In the genomic region with DNA sequence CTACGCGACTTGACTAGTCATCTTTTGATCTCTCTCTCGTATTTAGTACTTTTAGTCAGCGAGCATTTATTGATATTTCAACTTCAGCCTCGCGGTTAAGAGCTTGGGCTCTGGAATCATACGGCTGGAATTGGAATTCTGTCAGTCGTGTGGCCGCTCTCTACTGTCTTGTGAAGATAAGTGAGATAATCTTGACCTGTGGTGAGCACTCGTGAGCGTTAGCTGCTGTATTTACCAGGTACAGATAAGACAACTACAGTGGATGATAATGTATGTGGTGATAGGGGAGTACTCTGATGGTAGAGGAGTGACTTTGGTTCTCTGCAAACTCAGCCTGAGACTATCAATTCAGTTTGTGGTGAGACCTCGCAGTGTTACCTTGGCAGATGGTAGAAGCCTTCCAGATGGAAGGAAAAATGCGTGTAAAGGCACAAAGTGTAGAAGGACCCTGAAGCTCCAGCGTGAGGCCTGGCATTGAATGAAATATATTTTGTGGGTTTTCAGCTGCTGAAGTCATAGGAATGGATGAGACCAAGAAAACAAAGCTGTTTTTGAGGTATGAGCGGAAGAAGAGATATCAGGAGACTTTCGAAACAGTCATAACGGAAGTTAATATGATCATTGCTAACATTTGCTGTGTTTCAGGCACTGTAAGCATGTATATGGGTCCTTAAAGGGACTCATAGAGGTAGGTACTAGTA, we compare ENCODE assay signal across 8 cellular contexts. TPM values are rescaled to one million over a fixed set of nuclear protein-coding genes. Genes with fewer than 3 reads are reported as not detected.
A peak's percentile ranks its signal among the peaks of the same experiment; 100 is the strongest.
DNase-seq lines count a peak whose midpoint lies in the region; ATAC-seq and TF ChIP-seq lines count a peak whose summit lies in the region.

No MANE protein-coding gene starts in this region.

- 9 to 12% (median 11%) methylated on average over 17 of the region's 17 CpGs for WGBS in heart left ventricle, 4 donors
- WGBS in body of pancreas, 2 donors, result 4 to 5% methylated on average over 17 of the region's 17 CpGs

- H3K79me2 ChIP-seq in OCI-LY7 (ENCODE audit: insufficient read depth, low read depth, low read length), result peaks cover 92% of the 10 kb centered on the region

- H3K4me3 ChIP-seq in heart left ventricle (peak overlapping the region; percentile 68 to 93 (median 74)), OCI-LY7 (ENCODE audit: low read depth, low read length, poor library complexity, severe bottlenecking) (peak overlapping the region; percentile 93), body of pancreas (peak overlapping the region; percentile 75 to 87), mononuclear cell (ENCODE audit: low read length) (peak overlapping the region; percentile 75)

- H3K27ac ChIP-seq in heart left ventricle (peak overlapping the region; percentile 72 to 98 (median 93)), OCI-LY7 (ENCODE audit: low read depth, low read length, poor library complexity, severe bottlenecking) (peak overlapping the region; percentile 90), body of pancreas (peak overlapping the region; percentile 87 to 96 (median 90))

- H3K36me3 ChIP-seq in heart left ventricle, result peaks cover 0 to 17% (median 13%) of the 10 kb centered on the region in 9 donors
- H3K36me3 ChIP-seq in OCI-LY7 (ENCODE audit: insufficient read depth, low read length), result peaks cover 48% of the 10 kb centered on the region
- H3K36me3 ChIP-seq in body of pancreas (replicated peaks in 1 of 2; ENCODE audit: insufficient read depth in 1 of 2, low read depth in 2 of 2), result peaks cover 0 to 3% of the 10 kb centered on the region in 2 donors

- peak overlapping the region; percentile 54; the same call in 1 of the 2 replicates for H2AFZ ChIP-seq in OCI-LY7 (ENCODE audit: low read length)

- H3K27me3 ChIP-seq in heart left ventricle, result no peaks in the 10 kb centered on the region
- no peaks in the 10 kb centered on the region for H3K27me3 ChIP-seq in body of pancreas
- no peaks in the 10 kb centered on the region for H3K27me3 ChIP-seq in mononuclear cell (ENCODE audit: insufficient read depth, low read length)

- intact Hi-C loops in heart left ventricle (cut with DNase I), result loop anchor here in 7 of 10 donors (2.0 to 10.0 kb wide), 9 partner anchors 49 to 271 kb away; a partner anchor contains a TSS
- intact Hi-C loops in left cardiac atrium (cut with DNase I), result loop anchor here (2.0 to 10.0 kb wide), 3 partner anchors 107 to 431 kb away; no protein-coding TSS in a partner anchor
- intact Hi-C loops in OCI-LY7 (cut with micrococcal nuclease; ENCODE audit: unreplicated experiment), result loop anchor here (1.0 to 10.0 kb wide), 5 partner anchors 14 to 659 kb away; a partner anchor contains a TSS
- intact Hi-C loops in body of pancreas (cut with DNase I), result no loop called here

- BruUV-seq in OCI-LY7 (replicated peaks; lab: Mats Ljungman, UMichigan), result TSS peak; percentile 61

- peaks cover 0 to 84% (median 33%) of the 10 kb centered on the region in 12 donors for H3K4me1 ChIP-seq in heart left ventricle
- H3K4me1 ChIP-seq in OCI-LY7 (ENCODE audit: insufficient read depth, low read length, poor library complexity, severe bottlenecking), result peaks cover 44% of the 10 kb centered on the region
- peaks cover 45% of the 10 kb centered on the region for H3K4me1 ChIP-seq in body of pancreas
- H3K4me1 ChIP-seq in mononuclear cell (ENCODE audit: insufficient read depth, low read length), result peaks cover 54% of the 10 kb centered on the region

- POLR2A ChIA-PET in OCI-LY7 (lab: Charles Lee), result interaction anchor here (0.5 to 5.5 kb wide), 6 partner anchors 11 to 1041 kb away, joined by 3 to 58 read pairs (median 4); no protein-coding TSS in a partner anchor

- CTCF ChIA-PET in OCI-LY7 (lab: Charles Lee; ENCODE audit: unreplicated experiment), result interaction anchor here (0.6 kb wide), 1 partner anchor 88 kb away, joined by 3 read pairs; no protein-coding TSS in a partner anchor

- H3K9me3 ChIP-seq in heart left ventricle, result no peaks in the 10 kb centered on the region
- no peaks in the 10 kb centered on the region for H3K9me3 ChIP-seq in OCI-LY7 (ENCODE audit: low read length)
- H3K9me3 ChIP-seq in body of pancreas, result no peaks in the 10 kb centered on the region
- no peaks in the 10 kb centered on the region for H3K9me3 ChIP-seq in mononuclear cell (ENCODE audit: low read depth, low read length)

- no peak for DNase-seq in heart left ventricle
- no peak for DNase-seq in left cardiac atrium
- peak; percentile 41 for DNase-seq in OCI-LY7 (ENCODE audit: low spot score)
- no peak for DNase-seq in body of pancreas
- no peak for DNase-seq in DMS153 (lab: John Stamatoyannopoulos, UW)
- no peak for DNase-seq in T1000 (lab: John Stamatoyannopoulos, UW)

- H3K4me2 ChIP-seq in OCI-LY7 (ENCODE audit: low read length), result peak overlapping the region; percentile 84

- TF ChIP-seq POLR2A in heart left ventricle (IDR thresholded peaks at IDR 0.05) (no peak), body of pancreas (IDR thresholded peaks at IDR 0.05) (no peak)

- no peaks in the 10 kb centered on the region for H3K9me2 ChIP-seq in OCI-LY7 (ENCODE audit: insufficient read depth, low read length)

- ATAC-seq in heart left ventricle, result no peak
- ATAC-seq in left cardiac atrium, result no peak
- ATAC-seq in HG02852 (IDR thresholded peaks at IDR 0.05; ENCODE audit: unreplicated experiment), result peak; percentile 32
- ATAC-seq in body of pancreas, result no peak

- peaks cover 31% of the 10 kb centered on the region for H4K20me1 ChIP-seq in OCI-LY7 (ENCODE audit: insufficient read depth, low read length)

- no peak for TF ChIP-seq CTCF in heart left ventricle (IDR thresholded peaks at IDR 0.05)
- TF ChIP-seq CTCF in OCI-LY7 (conservative IDR thresholded peaks at IDR 0.05; ENCODE audit: low read length), result no peak
- no peak for TF ChIP-seq CTCF in body of pancreas (IDR thresholded peaks at IDR 0.05)

RNA-seq across cellular contexts. Expression of a gene that starts 0.7 kb away (rescaled TPM):
- 10 to 100 TPM; 25.3 to 50.8 (median 32.8) TPM for total RNA-seq in heart left ventricle
- polyA plus RNA-seq in heart left ventricle, result 10 to 100 TPM; 14.0 to 15.5 TPM
- 10 to 100 TPM; 40.8 to 43.0 TPM for total RNA-seq in left cardiac atrium
- 125 and 147 TPM in 2 replicates for total RNA-seq in OCI-LY7 (2014; rRNA removed; shearing (Covaris generic))
- total RNA-seq in OCI-LY7 (2022), result 159 and 187 TPM in 2 replicates
- total RNA-seq in body of pancreas, result 100 to 1,000 TPM; 128 to 134 TPM
- total RNA-seq in mononuclear cell, result 435 TPM

RNA-seq across cellular contexts. Expression of a gene that starts 1.2 kb away (rescaled TPM):
- total RNA-seq in heart left ventricle (10 to 100 TPM in 4 of 9 donors, 1 to 10 TPM in 5; 7.0 to 12.3 (median 8.9) TPM), left cardiac atrium (1 to 10 TPM; 8.6 to 8.9 TPM), OCI-LY7 (2022) (26.9 and 35.8 TPM in 2 replicates), body of pancreas (10 to 100 TPM in 1 of 2 donors, 1 to 10 TPM in 1; 8.6 to 12.2 TPM), mononuclear cell (46.0 TPM)
- 1 to 10 TPM; 1.8 to 3.8 TPM for polyA plus RNA-seq in heart left ventricle
- total RNA-seq in OCI-LY7 (2014; rRNA removed; shearing (Covaris generic)), result 19.2 and 22.6 TPM in 2 replicates
